In genomic region chr7:4958477-4959301, GRCh38 we compare ENCODE assay signal across 10 cellular contexts. TPM values are rescaled to one million over a fixed set of nuclear protein-coding genes. Genes with fewer than 3 reads are reported as not detected.
DNase-seq lines count a peak whose midpoint lies in the region; ATAC-seq, FAIRE-seq and TF ChIP-seq lines count a peak whose summit lies in the region.
"Had no signal": no experiment of that assay in that cellular context is flagged by ENCODE, and none has a peak within 500 bp of the region (broad histone marks: within the 10 kb centered on the region; RNA-seq: fewer than 3 reads in every experiment).

TSS of gene MMD2 (minus strand) at chr7:4959187. CDS start at chr7:4959017, 170 bp downstream.

- TF ChIP-seq POLR2A in GM12892 (IDR thresholded peaks at IDR 0.05; ENCODE audit: low read depth, low read length), result no peak

- intact Hi-C loops in dorsolateral prefrontal cortex (cut with DNase I), result no loop called here

- peaks cover 56% of the 10 kb centered on the region for H3K27me3 Mint-ChIP-seq in CD4-positive, CD25-positive, alpha-beta regulatory T cell
- peaks cover 57% of the 10 kb centered on the region for H3K27me3 Mint-ChIP-seq in neural crest cell (ENCODE audit: low read depth)

- H3K27ac Mint-ChIP-seq in CD4-positive, CD25-positive, alpha-beta regulatory T cell, result no peak within 1 kb of the TSS
- H3K27ac Mint-ChIP-seq in neural crest cell (ENCODE audit: unreplicated experiment), result no peak within 1 kb of the TSS

- H3K9me3 Mint-ChIP-seq in CD4-positive, CD25-positive, alpha-beta regulatory T cell, result peaks cover 0 to 4% (median 0%) of the 10 kb centered on the region in 7 donors
- H3K9me3 Mint-ChIP-seq in neural crest cell, result peaks cover 5% of the 10 kb centered on the region

- no peak within 1 kb of the TSS for H3K4me3 ChIP-seq in CD4-positive, CD25-positive, alpha-beta regulatory T cell (ENCODE audit: low read depth, low read length)
- H3K4me3 ChIP-seq in dorsolateral prefrontal cortex, result peak within 1 kb of the TSS; percentile 23 to 74 (median 62)
- H3K4me3 ChIP-seq: SJSA1 had no signal

- FAIRE-seq in GM12892 (lab: Jason Lieb, UNC), result no peak

- no peaks in the 10 kb centered on the region for H3K9me3 ChIP-seq in CD4-positive, CD25-positive, alpha-beta regulatory T cell (ENCODE audit: control insufficient read depth in 2 of 2, low read length in 2 of 2)

- DNase-seq in CD4-positive, CD25-positive, alpha-beta regulatory T cell, result no peak
- DNase-seq in GM20000 (ENCODE audit: low spot score), result peak; percentile 24
- DNase-seq in dorsolateral prefrontal cortex, result peak in 4 of 10 donors; percentile 11 to 51 (median 34)
- DNase-seq in neural crest cell (ENCODE audit: low read depth, low spot score), result no peak
- no peak for DNase-seq in GM12892 (ENCODE audit: insufficient read length)
- no peak for DNase-seq in glomerular visceral epithelial cell (ENCODE audit: extremely low spot score)

- H3K36me3 Mint-ChIP-seq in CD4-positive, CD25-positive, alpha-beta regulatory T cell, result no peaks in the 10 kb centered on the region
- H3K36me3 Mint-ChIP-seq in neural crest cell (ENCODE audit: low read depth), result no peaks in the 10 kb centered on the region

- H3K27ac ChIP-seq in CD4-positive, CD25-positive, alpha-beta regulatory T cell (ENCODE audit: insufficient read depth, low read length, poor library complexity, severe bottlenecking), result no peak within 1 kb of the TSS
- peak within 1 kb of the TSS in 29 of 59 donors; percentile 1 to 76 (median 43) for H3K27ac ChIP-seq in dorsolateral prefrontal cortex
- H3K27ac ChIP-seq: SJSA1 had no signal

- no peaks in the 10 kb centered on the region for H3K36me3 ChIP-seq in CD4-positive, CD25-positive, alpha-beta regulatory T cell (ENCODE audit: control insufficient read depth, insufficient read depth, low read length)
- H3K36me3 ChIP-seq: SJSA1 had no signal

- peaks cover 0 to 8% (median 2%) of the 10 kb centered on the region in 4 donors for H3K4me1 Mint-ChIP-seq in CD4-positive, CD25-positive, alpha-beta regulatory T cell
- peaks cover 6% of the 10 kb centered on the region for H3K4me1 Mint-ChIP-seq in neural crest cell

- ATAC-seq in CD4-positive, CD25-positive, alpha-beta regulatory T cell (ENCODE audit: low read depth in 2 of 2), result no peak
- no peak for ATAC-seq in HG03025 (IDR thresholded peaks at IDR 0.05; ENCODE audit: low FRiP score, unreplicated experiment)
- ATAC-seq in GM21423 (IDR thresholded peaks at IDR 0.05; ENCODE audit: unreplicated experiment), result no peak

- peaks cover 10% of the 10 kb centered on the region for H3K27me3 ChIP-seq in CD4-positive, CD25-positive, alpha-beta regulatory T cell (ENCODE audit: control insufficient read depth, insufficient read depth, low read length)
- H3K27me3 ChIP-seq in dorsolateral prefrontal cortex, result peaks cover 0 to 15% (median 0%) of the 10 kb centered on the region in 45 donors

- peaks cover 6% of the 10 kb centered on the region for H3K4me1 ChIP-seq in CD4-positive, CD25-positive, alpha-beta regulatory T cell (ENCODE audit: control insufficient read depth, insufficient read depth, low read length, poor library complexity, severe bottlenecking)
- H3K4me1 ChIP-seq: SJSA1 had no signal

- TF ChIP-seq CTCF in GM20000 (IDR thresholded peaks at IDR 0.05; ENCODE audit: extremely low read depth, missing control alignments) (no peak), dorsolateral prefrontal cortex (IDR thresholded peaks at IDR 0.05 in 54 of 56, conservative IDR thresholded peaks at IDR 0.05 in 2 of 56; ENCODE audit: low read depth in 1 of 56, partially characterized antibody in 56 of 56) (no peak), neural crest cell (conservative IDR thresholded peaks at IDR 0.05) (no peak)

- H3K4me3 Mint-ChIP-seq in CD4-positive, CD25-positive, alpha-beta regulatory T cell, result peak within 1 kb of the TSS in 3 of 4 donors; percentile 9 to 82 (median 74)
- H3K4me3 Mint-ChIP-seq in neural crest cell, result peak within 1 kb of the TSS; percentile 79

RNA-seq across cellular contexts. Expression of gene MMD2, which starts in this region (rescaled TPM):
- total RNA-seq in CD4-positive, CD25-positive, alpha-beta regulatory T cell, result not detected
- not detected for polyA plus RNA-seq in CD4-positive, CD25-positive, alpha-beta regulatory T cell
- total RNA-seq in dorsolateral prefrontal cortex, result 10 to 100 TPM in 114 of 120 experiments, 1 to 10 TPM in 6; 6.7 to 59.0 (median 16.7) TPM
- 0.25 TPM in 1 of 2 replicates, not detected in the other for total RNA-seq in neural crest cell
- polyA plus RNA-seq in GM12892 (2012; ENCODE audit: missing spikeins), result not detected
- total RNA-seq: LHCN-M2, SJSA1 had no signal
